In genomic region chr15:81295466-81296145, GRCh38 we compare ENCODE assay signal across 11 cellular contexts. TPM values are rescaled to one million over a fixed set of nuclear protein-coding genes. Genes with fewer than 3 reads are reported as not detected.
DNase-seq lines count a peak whose midpoint lies in the region; ATAC-seq and TF ChIP-seq lines count a peak whose summit lies in the region.
"Had no signal": no experiment of that assay in that cellular context is flagged by ENCODE, and none has a peak within 500 bp of the region (broad histone marks: within the 10 kb centered on the region; RNA-seq: fewer than 3 reads in every experiment).

No MANE protein-coding gene starts in this region.

- no peaks in the 10 kb centered on the region for H4K20me1 ChIP-seq in BLaER1
- H4K20me1 ChIP-seq in DND-41 (ENCODE audit: insufficient read depth, low read length): no peaks in the 10 kb centered on the region

- peak overlapping the region; percentile 98 for H3K4me3 Mint-ChIP-seq in activated CD8-positive, alpha-beta T cell treated with anti-CD3 and anti-CD28 coated beads for 36 hours
- H3K4me3 Mint-ChIP-seq in naive B cell: peak overlapping the region; percentile 98 to 100 (median 100)

- POLR2A ChIA-PET in activated CD8-positive, alpha-beta T cell treated with anti-CD3 and anti-CD28 coated beads for 36 hours (lab: Charles Lee): interaction anchor here (0.8 to 6.6 kb wide), 3 partner anchors 9 to 12 kb away, joined by 3 to 37 read pairs (median 5); no protein-coding TSS in a partner anchor

- H3K9ac ChIP-seq in BLaER1 (peak overlapping the region; percentile 69), DND-41 (ENCODE audit: low read depth, low read length) (peak overlapping the region; percentile 78)

- CTCF ChIA-PET in activated CD8-positive, alpha-beta T cell treated with anti-CD3 and anti-CD28 coated beads for 36 hours (lab: Charles Lee): interaction anchor here (0.7 to 7.7 kb wide), 7 partner anchors 9 to 271 kb away, joined by 3 to 90 read pairs (median 4); no protein-coding TSS in a partner anchor

- peaks cover 12% of the 10 kb centered on the region; the same call in 1 of the 2 replicates for H3K36me3 ChIP-seq in BLaER1
- peaks cover 14% of the 10 kb centered on the region for H3K36me3 ChIP-seq in DND-41 (ENCODE audit: insufficient read depth, low read length)

- H3K27me3 Mint-ChIP-seq in activated CD8-positive, alpha-beta T cell treated with anti-CD3 and anti-CD28 coated beads for 36 hours: no peaks in the 10 kb centered on the region
- H3K27me3 Mint-ChIP-seq in naive B cell: no peaks in the 10 kb centered on the region

- ATAC-seq in DND-41 (ENCODE audit: insufficient read depth, low read depth): no peak
- no peak for ATAC-seq in activated CD8-positive, alpha-beta T cell treated with anti-CD3 and anti-CD28 coated beads for 36 hours
- ATAC-seq in naive B cell (ENCODE audit: low read depth in 2 of 2): no peak
- ATAC-seq in GM21515 (IDR thresholded peaks at IDR 0.05; ENCODE audit: unreplicated experiment): no peak

- H3K27ac ChIP-seq in BLaER1 (peak overlapping the region; percentile 85), DND-41 (ENCODE audit: low read length) (peak overlapping the region; percentile 99)
- H3K27ac ChIP-seq: testis had no signal

- peaks cover 98% of the 10 kb centered on the region for H3K4me1 ChIP-seq in BLaER1
- peaks cover 97% of the 10 kb centered on the region for H3K4me1 ChIP-seq in DND-41 (ENCODE audit: insufficient read depth, low read length)
- H3K4me1 ChIP-seq: testis had no signal

- H3K4me3 ChIP-seq in BLaER1 (peak overlapping the region; percentile 68), DND-41 (ENCODE audit: low read depth in 1 of 2, low read length in 2 of 2) (peak overlapping the region in 1 of 2 experiments; percentile 67; a peak in 2 of 4 replicates)
- H3K4me3 ChIP-seq: testis had no signal

- H3K27ac Mint-ChIP-seq in activated CD8-positive, alpha-beta T cell treated with anti-CD3 and anti-CD28 coated beads for 36 hours: peak overlapping the region; percentile 98
- peak overlapping the region; percentile 98 to 100 (median 100) for H3K27ac Mint-ChIP-seq in naive B cell

- DNase-seq in DND-41 (no peak), naive B cell (no peak), OCI-M2 (lab: John Stamatoyannopoulos, UW; ENCODE audit: unreplicated experiment) (no peak), activated gamma-delta T cell (lab: John Stamatoyannopoulos, UW) (no peak)
- peak; percentile 32 for DNase-seq in activated CD8-positive, alpha-beta T cell treated with anti-CD3 and anti-CD28 coated beads for 36 hours
- DNase-seq in activated CD4-positive, CD25-positive, alpha-beta regulatory T cell (lab: John Stamatoyannopoulos, UW): no peak
- DNase-seq: kidney, NCI-H1048, testis had no signal

- H3K4me1 Mint-ChIP-seq in activated CD8-positive, alpha-beta T cell treated with anti-CD3 and anti-CD28 coated beads for 36 hours (ENCODE audit: low read depth): peaks cover 53% of the 10 kb centered on the region
- H3K4me1 Mint-ChIP-seq in naive B cell: peaks cover 81 to 92% (median 91%) of the 10 kb centered on the region in 3 donors

- H3K27me3 ChIP-seq in BLaER1: no peaks in the 10 kb centered on the region
- no peaks in the 10 kb centered on the region for H3K27me3 ChIP-seq in DND-41 (ENCODE audit: insufficient read depth, low read length, poor library complexity)
- H3K27me3 ChIP-seq: testis had no signal

- H3K9me3 Mint-ChIP-seq in activated CD8-positive, alpha-beta T cell treated with anti-CD3 and anti-CD28 coated beads for 36 hours: no peaks in the 10 kb centered on the region
- no peaks in the 10 kb centered on the region for H3K9me3 Mint-ChIP-seq in naive B cell

- peak overlapping the region; percentile 63 for H2AFZ ChIP-seq in DND-41 (ENCODE audit: low read depth, low read length)

- peaks cover 63% of the 10 kb centered on the region for H3K79me2 ChIP-seq in DND-41 (ENCODE audit: insufficient read depth, low read length)

- H3K9me3 ChIP-seq in BLaER1 (no peaks in the 10 kb centered on the region), DND-41 (ENCODE audit: insufficient read depth, low read length, severe bottlenecking) (no peaks in the 10 kb centered on the region)
- H3K9me3 ChIP-seq: testis had no signal

- no peak for TF ChIP-seq CTCF in DND-41 (IDR thresholded peaks at IDR 0.05; ENCODE audit: borderline replicate concordance, extremely low read depth, low read length, poor library complexity, severe bottlenecking)
- TF ChIP-seq CTCF in activated CD8-positive, alpha-beta T cell treated with anti-CD3 and anti-CD28 coated beads for 36 hours (IDR thresholded peaks at IDR 0.05): no peak

- H3K4me2 ChIP-seq in BLaER1 (peak overlapping the region; percentile 98), DND-41 (ENCODE audit: insufficient read depth, low read length) (peak overlapping the region; percentile 76)

- intact Hi-C loops in activated CD8-positive, alpha-beta T cell treated with anti-CD3 and anti-CD28 coated beads for 36 hours (cut with micrococcal nuclease): loop anchor here (10.0 kb wide), 2 partner anchors 301 to 1239 kb away; no protein-coding TSS in a partner anchor

- peaks cover 60% of the 10 kb centered on the region for H3K36me3 Mint-ChIP-seq in activated CD8-positive, alpha-beta T cell treated with anti-CD3 and anti-CD28 coated beads for 36 hours (ENCODE audit: low read depth)
- peaks cover 18 to 49% of the 10 kb centered on the region in 2 donors for H3K36me3 Mint-ChIP-seq in naive B cell

RNA-seq across cellular contexts. Expression of gene STARD5, which starts 28.3 kb away (rescaled TPM):
- total RNA-seq in activated CD8-positive, alpha-beta T cell treated with anti-CD3 and anti-CD28 coated beads for 36 hours: 1 to 10 TPM; 6.7 to 6.9 TPM
- polyA plus RNA-seq in naive B cell (ENCODE audit: low read depth in 6 of 6): 1 to 10 TPM; 5.1 to 9.6 (median 7.3) TPM
